ENCODE assay signal across 8 cellular contexts in genomic region chr11:71447791-71448256, GRCh38. TPM values are rescaled to one million over a fixed set of nuclear protein-coding genes. Genes with fewer than 3 reads are reported as not detected.
A peak's percentile ranks its signal among the peaks of the same experiment; 100 is the strongest.
DNase-seq lines count a peak whose midpoint lies in the region; ATAC-seq, FAIRE-seq and TF ChIP-seq lines count a peak whose summit lies in the region.

No MANE protein-coding gene starts in this region.

- DNase-seq in HTR-8/SVneo (ENCODE audit: insufficient read length, low spot score) (peak; percentile 43), WTC11 (ENCODE audit: low spot score) (peak; percentile 73), medulla oblongata (ENCODE audit: extremely low spot score) (peak; percentile 17), stomach (peak; percentile 41), pons (ENCODE audit: low spot score) (no peak)

- H3K4me3 ChIP-seq in DOHH2 (ENCODE audit: low read length) (peak overlapping the region; percentile 98), stomach (peak overlapping the region; percentile 68 to 74 (median 74))

- H3F3A ChIP-seq in DOHH2 (ENCODE audit: control insufficient read depth, insufficient read depth) = peaks cover 22% of the 10 kb centered on the region

- peaks cover 47% of the 10 kb centered on the region for H3K4me1 Mint-ChIP-seq in WTC11
- peaks cover 53% of the 10 kb centered on the region for H3K4me1 Mint-ChIP-seq in dendritic cell treated with granulocyte-macrophage colony-stimulating factor and Interleukin-4, amounts not matched to agents 40 ng/mL and 50 ng/mL, for 4 days (ENCODE audit: low read depth)

- H3K4me1 ChIP-seq in DOHH2 (ENCODE audit: control insufficient read depth, low read length) (peaks cover 54% of the 10 kb centered on the region), stomach (peaks cover 17 to 53% (median 47%) of the 10 kb centered on the region in 4 donors)

- CTCF ChIA-PET in WTC11 (lab: Charles Lee) = interaction anchor here (0.6 to 3.5 kb wide), 12 partner anchors 10 to 878 kb away, joined by 3 to 25 read pairs (median 4); partner anchors contain the start of gene SHANK2

- H3K27ac Mint-ChIP-seq in WTC11 = peak overlapping the region; percentile 91
- H3K27ac Mint-ChIP-seq in dendritic cell treated with granulocyte-macrophage colony-stimulating factor and Interleukin-4, amounts not matched to agents 40 ng/mL and 50 ng/mL, for 4 days = peak overlapping the region; percentile 65

- WGBS in stomach, 5 donors = 0 to 3% (median 1%) methylated on average over 12 to 31 of the region's 31 CpGs

- peak overlapping the region; percentile 62 for H3K27ac ChIP-seq in DOHH2 (ENCODE audit: low read depth, low read length)
- H3K27ac ChIP-seq in stomach = peak overlapping the region; percentile 80 to 87 (median 84)

- POLR2A ChIA-PET in WTC11 (lab: Charles Lee) = interaction anchor here (1.4 kb wide), 1 partner anchor 14 kb away, joined by 3 read pairs; no protein-coding TSS in a partner anchor

- H4K20me1 ChIP-seq in DOHH2 (ENCODE audit: control insufficient read depth, insufficient read depth, low read depth, low read length) = 0 out of 2 replicates have a peak, but pooled peaks cover 3% of the 10 kb centered on the region

- H3K27me3 ChIP-seq in DOHH2 (ENCODE audit: control insufficient read depth, low read length) (no peaks in the 10 kb centered on the region), stomach (no peaks in the 10 kb centered on the region)

- FAIRE-seq in HTR-8/SVneo (lab: Jason Lieb, UNC) = no peak

- peaks cover 7% of the 10 kb centered on the region for H3K9me3 Mint-ChIP-seq in WTC11
- peaks cover 16% of the 10 kb centered on the region for H3K9me3 Mint-ChIP-seq in dendritic cell treated with granulocyte-macrophage colony-stimulating factor and Interleukin-4, amounts not matched to agents 40 ng/mL and 50 ng/mL, for 4 days

- no peak for TF ChIP-seq CTCF in DOHH2 (IDR thresholded peaks at IDR 0.05; ENCODE audit: low read depth, low read length, poor library complexity, severe bottlenecking)
- no peak for TF ChIP-seq CTCF in WTC11 (IDR thresholded peaks at IDR 0.05)
- no peak for TF ChIP-seq CTCF in stomach (IDR thresholded peaks at IDR 0.05)

- no peaks in the 10 kb centered on the region for H3K9me2 ChIP-seq in DOHH2 (replicated peaks; ENCODE audit: control insufficient read depth, low read length)

- H3K36me3 Mint-ChIP-seq in WTC11 = peaks cover 42% of the 10 kb centered on the region
- H3K36me3 Mint-ChIP-seq in dendritic cell treated with granulocyte-macrophage colony-stimulating factor and Interleukin-4, amounts not matched to agents 40 ng/mL and 50 ng/mL, for 4 days (ENCODE audit: low read depth) = peaks cover 51% of the 10 kb centered on the region

- ATAC-seq in WTC11 (peak; percentile 25), GM21576 (IDR thresholded peaks at IDR 0.05; ENCODE audit: unreplicated experiment) (no peak)

- peaks cover 5% of the 10 kb centered on the region; the same call in 1 of the 2 replicates for H3K9me3 ChIP-seq in DOHH2 (ENCODE audit: control insufficient read depth, insufficient read depth, low read length)
- H3K9me3 ChIP-seq in stomach = no peaks in the 10 kb centered on the region

- TF ChIP-seq EP300 in stomach (IDR thresholded peaks at IDR 0.05) = no peak

- H3K27me3 Mint-ChIP-seq in WTC11 (ENCODE audit: low read depth) = no peaks in the 10 kb centered on the region
- no peaks in the 10 kb centered on the region for H3K27me3 Mint-ChIP-seq in dendritic cell treated with granulocyte-macrophage colony-stimulating factor and Interleukin-4, amounts not matched to agents 40 ng/mL and 50 ng/mL, for 4 days

- H3K4me3 Mint-ChIP-seq in WTC11 = peak overlapping the region; percentile 90
- H3K4me3 Mint-ChIP-seq in dendritic cell treated with granulocyte-macrophage colony-stimulating factor and Interleukin-4, amounts not matched to agents 40 ng/mL and 50 ng/mL, for 4 days = peak overlapping the region; percentile 73

- H3K36me3 ChIP-seq in DOHH2 (ENCODE audit: control insufficient read depth, low read length) (peaks cover 70% of the 10 kb centered on the region), stomach (peaks cover 9 to 31% (median 20%) of the 10 kb centered on the region in 4 donors)

- peaks cover 67% of the 10 kb centered on the region for H3K79me2 ChIP-seq in DOHH2 (ENCODE audit: control insufficient read depth, low read length)

- no peak for TF ChIP-seq POLR2A in stomach (IDR thresholded peaks at IDR 0.05)

- intact Hi-C loops in dendritic cell treated with granulocyte-macrophage colony-stimulating factor and Interleukin-4, amounts not matched to agents 40 ng/mL and 50 ng/mL, for 4 days (cut with micrococcal nuclease) = no loop called here
- intact Hi-C loops in stomach (cut with DNase I; ENCODE audit: low total_unique reads) = no loop called here

- H3K4me2 ChIP-seq in DOHH2 (ENCODE audit: low read length) = peak overlapping the region; percentile 94

TF ChIP-seq in WTC11, 78 proteins besides CTCF, POLR2A, EP300 and RAD21:
- TF ChIP-seq ZBTB43 (CRISPR knock-in tag; IDR thresholded peaks at IDR 0.05) = no peak
- peak; percentile 62; the same call in 1 of the 2 replicates for TF ChIP-seq ZNF281 (CRISPR knock-in tag; IDR thresholded peaks at IDR 0.05)

RNA-seq across cellular contexts. Expression of gene DHCR7, which starts 0.4 kb away (rescaled TPM):
- total RNA-seq in WTC11 (2021) = 104 to 120 TPM (median 120 TPM) in 3 replicates
- total RNA-seq in stomach = 10 to 100 TPM; 11.2 to 58.8 (median 17.9) TPM
- 10 to 100 TPM in 2 of 3 donors, 1 to 10 TPM in 1; 3.5 to 13.2 (median 11.2) TPM for polyA plus RNA-seq in stomach

RNA-seq across cellular contexts. Expression of gene NADSYN1, which starts 5.2 kb away (rescaled TPM):
- total RNA-seq in WTC11 (2021) (43.4 to 45.6 TPM (median 45.1 TPM) in 3 replicates), stomach (100 to 1,000 TPM in 3 of 5 donors, 10 to 100 TPM in 2; 49.0 to 320 (median 104) TPM)
- polyA plus RNA-seq in stomach = 10 to 100 TPM; 28.0 to 74.9 (median 29.4) TPM
